In the genomic region with DNA sequence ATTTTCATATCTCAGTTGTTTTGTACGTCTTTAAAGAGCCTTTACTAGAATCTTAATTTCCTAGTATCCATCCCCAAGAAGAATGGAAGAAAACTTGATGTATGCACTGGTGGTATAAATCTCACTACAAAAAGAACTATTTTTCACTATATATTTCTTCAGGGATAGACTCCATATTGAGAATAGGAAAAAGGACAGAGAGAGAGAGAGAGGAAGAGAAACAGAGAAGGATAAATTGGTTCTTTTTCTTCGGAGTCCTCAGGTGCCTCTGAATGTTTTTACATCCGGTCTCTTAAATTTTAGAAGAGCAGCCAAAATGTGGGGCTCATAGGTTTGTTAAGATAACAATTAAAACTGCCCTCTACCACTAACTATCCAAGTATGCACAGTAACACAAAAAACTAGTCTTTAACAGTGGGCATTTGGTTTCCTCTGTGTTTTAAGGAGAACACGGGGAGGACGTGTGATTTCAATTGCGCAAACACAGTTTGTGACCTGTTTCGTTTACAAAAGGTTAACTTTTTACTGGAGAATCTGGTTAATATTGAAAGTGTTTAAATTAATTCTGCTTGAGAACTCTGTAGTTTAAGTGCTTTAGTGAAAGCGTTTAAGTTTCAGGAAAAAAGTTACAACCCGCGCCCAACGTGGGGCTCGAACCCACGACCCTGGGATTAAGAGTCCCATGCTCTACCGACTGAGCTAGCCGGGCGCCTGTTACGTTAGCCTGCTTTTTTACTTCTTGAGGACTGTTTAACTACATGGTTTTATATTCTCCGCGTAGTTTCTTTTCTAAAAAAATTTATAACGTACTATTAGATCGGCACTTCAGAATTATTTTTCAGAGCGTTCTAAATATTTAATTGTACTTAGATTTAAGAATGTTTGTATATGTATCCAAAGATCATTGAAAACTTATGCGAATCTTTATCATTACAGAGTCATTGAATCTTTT, we compare ENCODE assay signal across 8 cellular contexts. TPM values are rescaled to one million over a fixed set of nuclear protein-coding genes. Genes with fewer than 3 reads are reported as not detected.
A peak's percentile ranks its signal among the peaks of the same experiment; 100 is the strongest.
DNase-seq lines count a peak whose midpoint lies in the region; ATAC-seq and TF ChIP-seq lines count a peak whose summit lies in the region.

No MANE protein-coding gene starts in this region.

- no peaks in the 10 kb centered on the region for H3K27me3 ChIP-seq in Karpas-422 (ENCODE audit: low read length)
- no peaks in the 10 kb centered on the region for H3K27me3 ChIP-seq in SJSA1 (replicated peaks)

- TF ChIP-seq CTCF in osteocyte (IDR thresholded peaks at IDR 0.05), result no peak

- H2AFZ ChIP-seq in Karpas-422 (ENCODE audit: low read length), result peak overlapping the region; percentile 80

- H3K27ac Mint-ChIP-seq in osteocyte (ENCODE audit: unreplicated experiment), result no peak overlapping the region

- H4K20me1 ChIP-seq in Karpas-422 (ENCODE audit: insufficient read depth, low read depth, low read length), result no peaks in the 10 kb centered on the region

- no peaks in the 10 kb centered on the region for H3K4me1 ChIP-seq in ES-I3 (ENCODE audit: insufficient read depth, low read length)
- peaks cover 31% of the 10 kb centered on the region for H3K4me1 ChIP-seq in Karpas-422 (ENCODE audit: low read length)
- peaks cover 6% of the 10 kb centered on the region; the same call in 1 of the 2 replicates for H3K4me1 ChIP-seq in SJSA1 (replicated peaks)

- H3K4me3 Mint-ChIP-seq in osteocyte (ENCODE audit: unreplicated experiment), result no peak overlapping the region

- H3K79me2 ChIP-seq in Karpas-422 (ENCODE audit: low read length), result no peaks in the 10 kb centered on the region

- H3K9me2 ChIP-seq in Karpas-422 (replicated peaks; ENCODE audit: insufficient read depth, low read length), result no peaks in the 10 kb centered on the region

- H3K4me3 ChIP-seq in Karpas-422 (ENCODE audit: low read length) (peak overlapping the region; percentile 76), SJSA1 (peak overlapping the region; percentile 41)

- H3K27ac ChIP-seq in Karpas-422 (ENCODE audit: low read length) (peak overlapping the region; percentile 44), SJSA1 (no peak overlapping the region), temporal lobe (ENCODE audit: low read depth, low read length) (peak overlapping the region; percentile 59)

- H3K36me3 Mint-ChIP-seq in osteocyte (ENCODE audit: unreplicated experiment), result peaks cover 9% of the 10 kb centered on the region

- H3K9ac ChIP-seq in ES-I3 (ENCODE audit: low read depth, low read length), result peak overlapping the region; percentile 81
- peak overlapping the region; percentile 76 for H3K9ac ChIP-seq in Karpas-422 (ENCODE audit: low read length)

- H3K9me3 ChIP-seq in ES-I3 (ENCODE audit: control insufficient read depth, insufficient read depth, low read length) (no peaks in the 10 kb centered on the region), Karpas-422 (ENCODE audit: low read length) (no peaks in the 10 kb centered on the region), SJSA1 (replicated peaks) (no peaks in the 10 kb centered on the region)

- H3K4me1 Mint-ChIP-seq in osteocyte (ENCODE audit: unreplicated experiment), result peaks cover 20% of the 10 kb centered on the region

- no peaks in the 10 kb centered on the region for H3K9me3 Mint-ChIP-seq in osteocyte (ENCODE audit: unreplicated experiment)

- ATAC-seq in HG02852 (IDR thresholded peaks at IDR 0.05; ENCODE audit: unreplicated experiment), result no peak

- H3K4me2 ChIP-seq in Karpas-422 (ENCODE audit: low read depth, low read length, poor library complexity, severe bottlenecking), result peak overlapping the region; percentile 97

- DNase-seq in Karpas-422 (peak; percentile 95), SJSA1 (ENCODE audit: low read depth in 1 of 2, low spot score in 2 of 2) (peak; percentile 57 to 75), glomerular endothelial cell (ENCODE audit: extremely low read depth, low read depth, low spot score) (peak; percentile 51), osteocyte (ENCODE audit: extremely low spot score, unreplicated experiment) (peak; percentile 88)
- peak; percentile 78 for DNase-seq in activated naive CD4-positive, alpha-beta T cell treated with Interleukin-2 at 50 U/mL for 16 hours

- no peaks in the 10 kb centered on the region for H3K27me3 Mint-ChIP-seq in osteocyte (ENCODE audit: unreplicated experiment)

- H3K36me3 ChIP-seq in ES-I3 (ENCODE audit: insufficient read depth, low read length), result no peaks in the 10 kb centered on the region
- H3K36me3 ChIP-seq in Karpas-422 (ENCODE audit: insufficient read depth, low read length), result peaks cover under 1% of the 10 kb centered on the region; the same call in 1 of the 2 replicates
- no peaks in the 10 kb centered on the region for H3K36me3 ChIP-seq in SJSA1

RNA-seq across cellular contexts. Expression of gene PSMA3, which starts 5.1 kb away (rescaled TPM):
- total RNA-seq in Karpas-422 (2014; rRNA removed; shearing (Covaris generic); ENCODE audit: low replicate concordance), result 121 and 169 TPM in 2 replicates
- total RNA-seq in SJSA1 (2014; rRNA removed; shearing (Covaris generic)), result 104 and 176 TPM in 2 replicates
- 171 and 192 TPM in 2 replicates for total RNA-seq in glomerular endothelial cell
- 143 and 156 TPM in 2 replicates for total RNA-seq in osteocyte
- total RNA-seq in temporal lobe, result 38.8 TPM

RNA-seq across cellular contexts. Expression of gene ACTR10, which starts 39.6 kb away (rescaled TPM):
- 66.7 and 153 TPM in 2 replicates for total RNA-seq in Karpas-422 (2014; rRNA removed; shearing (Covaris generic); ENCODE audit: low replicate concordance)
- total RNA-seq in SJSA1 (2014; rRNA removed; shearing (Covaris generic)), result 79.8 and 82.6 TPM in 2 replicates
- 64.2 and 67.0 TPM in 2 replicates for total RNA-seq in glomerular endothelial cell
- 80.3 and 99.1 TPM in 2 replicates for total RNA-seq in osteocyte
- 99.1 TPM for total RNA-seq in temporal lobe

RNA-seq across cellular contexts. Expression of gene ARID4A, which starts 58.8 kb away (rescaled TPM):
- total RNA-seq in Karpas-422 (2014; rRNA removed; shearing (Covaris generic); ENCODE audit: low replicate concordance), result 36.3 and 37.9 TPM in 2 replicates
- total RNA-seq in SJSA1 (2014; rRNA removed; shearing (Covaris generic)), result 7.6 and 9.3 TPM in 2 replicates
- total RNA-seq in glomerular endothelial cell (7.0 and 16.0 TPM in 2 replicates), osteocyte (19.1 and 22.7 TPM in 2 replicates), temporal lobe (50.9 TPM)
